In genomic region chr7:81447351-81447952, GRCh38 we compare ENCODE assay signal across 8 cellular contexts.
DNase-seq lines count a peak whose midpoint lies in the region; ATAC-seq, FAIRE-seq and TF ChIP-seq lines count a peak whose summit lies in the region.

No MANE protein-coding gene starts in this region.

- no peaks in the 10 kb centered on the region for H3K9me3 Mint-ChIP-seq in activated CD4-positive, alpha-beta memory T cell treated with anti-CD3 and anti-CD28 coated beads for 36 hours

- no peak overlapping the region for H3K4me2 ChIP-seq in PC-9

- H3K4me1 ChIP-seq in PC-9 (replicated peaks; ENCODE audit: insufficient read depth): no peaks in the 10 kb centered on the region
- no peaks in the 10 kb centered on the region for H3K4me1 ChIP-seq in esophagus muscularis mucosa
- no peaks in the 10 kb centered on the region for H3K4me1 ChIP-seq in small intestine (ENCODE audit: control insufficient read depth in 2 of 2, insufficient read depth in 1 of 2, low read depth in 1 of 2, low read length in 1 of 2)

- DNase-seq in AG10803 (ENCODE audit: low read depth) (peak; percentile 68), HT1080 (ENCODE audit: low read depth) (peak; percentile 54), PC-9 (peak in 1 of 2 experiments; percentile 12), esophagus muscularis mucosa (ENCODE audit: extremely low spot score) (no peak), small intestine (peak; percentile 43)
- no peak for DNase-seq in activated CD4-positive, alpha-beta memory T cell treated with anti-CD3 and anti-CD28 coated beads for 36 hours
- DNase-seq in stimulated activated CD4-positive, alpha-beta T cell treated with anti-CD3 and anti-CD28 coated beads, Interleukin-2, amount 100 ng/mL, for 48 hours: no peak

- no peak overlapping the region for H3K4me3 ChIP-seq in AG10803 (ENCODE audit: low read length)
- no peak overlapping the region for H3K4me3 ChIP-seq in PC-9
- H3K4me3 ChIP-seq in esophagus muscularis mucosa: no peak overlapping the region
- H3K4me3 ChIP-seq in small intestine (ENCODE audit: low read depth in 1 of 2, low read length in 2 of 2): no peak overlapping the region

- H3K4me1 Mint-ChIP-seq in activated CD4-positive, alpha-beta memory T cell treated with anti-CD3 and anti-CD28 coated beads for 36 hours (ENCODE audit: low read depth): no peaks in the 10 kb centered on the region

- WGBS in esophagus muscularis mucosa: 26% methylated on average over 4 of the region's 4 CpGs
- 26 to 31% (median 28%) methylated on average over 4 of the region's 4 CpGs for WGBS in small intestine, 3 donors

- TF ChIP-seq EP300 in esophagus muscularis mucosa (IDR thresholded peaks at IDR 0.05): no peak

- TF ChIP-seq CTCF in AG10803 (conservative IDR thresholded peaks at IDR 0.05; ENCODE audit: low read length) (peak; percentile 74), PC-9 (conservative IDR thresholded peaks at IDR 0.05) (peak; percentile 64), esophagus muscularis mucosa (IDR thresholded peaks at IDR 0.05) (peak; percentile 30 to 37 (median 36))

- no peaks in the 10 kb centered on the region for H3K36me3 ChIP-seq in PC-9 (ENCODE audit: low read depth)
- no peaks in the 10 kb centered on the region for H3K36me3 ChIP-seq in esophagus muscularis mucosa
- H3K36me3 ChIP-seq in small intestine (ENCODE audit: control insufficient read depth in 2 of 2, insufficient read depth in 2 of 2, low read length in 2 of 2): no peaks in the 10 kb centered on the region

- H3K79me2 ChIP-seq in PC-9 (ENCODE audit: low read depth): no peaks in the 10 kb centered on the region

- H3K9me3 ChIP-seq in PC-9 (ENCODE audit: insufficient read depth, low read depth) (no peaks in the 10 kb centered on the region; the same call in 1 of the 2 replicates), esophagus muscularis mucosa (no peaks in the 10 kb centered on the region), small intestine (ENCODE audit: control insufficient read depth, low read depth) (no peaks in the 10 kb centered on the region)

- no peaks in the 10 kb centered on the region for H3F3A ChIP-seq in PC-9 (ENCODE audit: insufficient read depth, low read depth)

- no peak for TF ChIP-seq POLR2A in esophagus muscularis mucosa (IDR thresholded peaks at IDR 0.05; ENCODE audit: low read depth)

- intact Hi-C loops in PC-9 (cut with micrococcal nuclease; ENCODE audit: unreplicated experiment): loop anchor here (1.0 to 10.0 kb wide), 4 partner anchors 150 to 748 kb away; no protein-coding TSS in a partner anchor
- intact Hi-C loops in esophagus muscularis mucosa (cut with DNase I): no loop called here
- intact Hi-C loops in activated CD4-positive, alpha-beta memory T cell treated with anti-CD3 and anti-CD28 coated beads for 36 hours (cut with micrococcal nuclease): no loop called here

- BruUV-seq in PC-9 (replicated peaks; lab: Mats Ljungman, UMichigan): no TSS peak

- no peaks in the 10 kb centered on the region for H4K20me1 ChIP-seq in PC-9 (ENCODE audit: insufficient read depth)

- ATAC-seq in GM21381 (IDR thresholded peaks at IDR 0.05; ENCODE audit: unreplicated experiment): no peak

- H3K27me3 Mint-ChIP-seq in activated CD4-positive, alpha-beta memory T cell treated with anti-CD3 and anti-CD28 coated beads for 36 hours: no peaks in the 10 kb centered on the region

- CTCF ChIA-PET in PC-9 (lab: Charles Lee): no interaction called here
- CTCF ChIA-PET in activated CD4-positive, alpha-beta memory T cell treated with anti-CD3 and anti-CD28 coated beads for 36 hours (lab: Charles Lee): no interaction called here

- H3K9me2 ChIP-seq in PC-9 (ENCODE audit: insufficient read depth): no peaks in the 10 kb centered on the region

- H3K36me3 Mint-ChIP-seq in activated CD4-positive, alpha-beta memory T cell treated with anti-CD3 and anti-CD28 coated beads for 36 hours: no peaks in the 10 kb centered on the region

- H3K27ac ChIP-seq in PC-9 (no peak overlapping the region), esophagus muscularis mucosa (replicated peaks in 1 of 4) (no peak overlapping the region), small intestine (ENCODE audit: low read depth in 1 of 2, low read length in 1 of 2) (no peak overlapping the region)

- H3K27me3 ChIP-seq in PC-9 (ENCODE audit: insufficient read depth, low read depth): no peaks in the 10 kb centered on the region
- H3K27me3 ChIP-seq in esophagus muscularis mucosa: no peaks in the 10 kb centered on the region
- H3K27me3 ChIP-seq in small intestine (ENCODE audit: control insufficient read depth in 2 of 2, insufficient read depth in 2 of 2, low read length in 2 of 2): no peaks in the 10 kb centered on the region

- H3K4me3 Mint-ChIP-seq in activated CD4-positive, alpha-beta memory T cell treated with anti-CD3 and anti-CD28 coated beads for 36 hours: no peak overlapping the region

- no peak for FAIRE-seq in small intestine (lab: Jason Lieb, UNC)

- POLR2A ChIA-PET in PC-9 (lab: Charles Lee; ENCODE audit: unreplicated experiment): no interaction called here
- POLR2A ChIA-PET in activated CD4-positive, alpha-beta memory T cell treated with anti-CD3 and anti-CD28 coated beads for 36 hours (lab: Charles Lee): no interaction called here

- no peak overlapping the region for H3K27ac Mint-ChIP-seq in activated CD4-positive, alpha-beta memory T cell treated with anti-CD3 and anti-CD28 coated beads for 36 hours

- H2AFZ ChIP-seq in PC-9: no peak overlapping the region

Comparison
In these comparisons a context has a peak if more than half of its experiments do, and no peak if none do; other contexts are left out.
1. DNase-seq: peak in AG10803 (single experiment), HT1080 (single experiment) and small intestine (single experiment); none in esophagus muscularis mucosa (single experiment), activated CD4-positive, alpha-beta memory T cell treated with anti-CD3 and anti-CD28 coated beads for 36 hours (single experiment) and stimulated activated CD4-positive, alpha-beta T cell treated with anti-CD3 and anti-CD28 coated beads, Interleukin-2, amount 100 ng/mL, for 48 hours (0 of 2).
2. Peak in every context shown above with its lines, with median percentiles within 50 percentile points of each other: CTCF ChIP-seq.